Comparison of ENCODE assay signal across 9 cellular contexts in the genomic region with DNA sequence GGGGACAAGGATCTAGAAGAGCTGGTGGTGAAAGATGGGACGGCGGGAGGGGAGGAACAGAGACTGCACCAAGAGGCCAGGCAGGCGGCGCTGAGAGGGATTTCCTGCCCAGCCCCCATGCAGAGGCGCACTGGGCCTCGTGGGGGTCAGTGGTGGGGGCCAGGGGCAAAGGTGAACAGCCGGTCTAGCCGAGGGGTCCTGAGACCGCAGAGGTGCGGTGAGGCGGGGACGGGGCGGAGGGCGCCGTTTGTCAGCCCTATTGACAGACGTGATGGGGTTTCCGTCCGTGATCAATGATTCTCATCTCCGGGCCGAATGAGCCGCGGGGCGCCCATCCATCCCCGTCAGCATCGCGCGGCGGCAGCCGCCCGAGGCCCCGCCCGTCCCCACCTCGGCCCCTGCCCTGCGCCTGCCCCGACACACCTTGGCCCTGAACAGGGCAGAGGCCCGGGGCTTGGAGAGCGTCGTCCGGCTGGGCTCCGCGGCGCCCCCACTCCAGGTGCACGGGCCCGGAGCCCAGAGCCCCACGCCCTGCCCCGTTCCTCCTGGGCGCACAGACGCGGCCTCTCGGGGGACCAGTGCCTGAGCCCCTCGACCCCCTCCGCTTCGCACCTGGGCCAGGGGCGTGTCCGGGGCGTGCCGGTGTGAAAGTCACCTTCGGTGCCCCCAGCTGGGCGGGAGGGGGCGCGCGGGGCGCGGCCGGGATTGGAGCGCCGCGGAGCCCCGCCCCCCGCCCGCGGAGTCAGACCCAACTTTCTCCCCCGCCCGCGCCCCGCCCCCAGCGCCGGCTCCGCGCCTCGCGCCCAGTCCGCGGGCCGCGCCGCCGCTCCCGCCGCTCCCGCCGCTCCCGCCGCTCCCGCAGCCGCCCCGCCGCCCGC. TPM values are rescaled to one million over a fixed set of nuclear protein-coding genes. Genes with fewer than 3 reads are reported as not detected.
DNase-seq lines count a peak whose midpoint lies in the region; ATAC-seq and TF ChIP-seq lines count a peak whose summit lies in the region.
"Had no signal": no experiment of that assay in that cellular context is flagged by ENCODE, and none has a peak within 500 bp of the region (broad histone marks: within the 10 kb centered on the region; RNA-seq: fewer than 3 reads in every experiment).

A gene (plus strand): TSS at position 781 of the 878 bp plus-strand sequence. CDS start 176 bp downstream, outside the sequence.

- 0 to 3% methylated on average over 8 to 51 of the region's 99 CpGs for WGBS in thyroid gland, 2 donors

- H3K27me3 ChIP-seq in lower lobe of right lung (ENCODE audit: low read depth), result peaks cover 69% of the 10 kb centered on the region
- peaks cover 14% of the 10 kb centered on the region for H3K27me3 ChIP-seq in thyroid gland

- ATAC-seq in lower lobe of right lung (peak; percentile 5 to 6), GM21529 (IDR thresholded peaks at IDR 0.05; ENCODE audit: unreplicated experiment) (no peak)

- peak within 1 kb of the TSS; percentile 75 for H3K27ac ChIP-seq in C4-2B
- peak within 1 kb of the TSS; percentile 74; the same call in 1 of the 2 replicates for H3K27ac ChIP-seq in HEK293 (ENCODE audit: extremely low read depth, low read depth, low read length)
- no peak within 1 kb of the TSS for H3K27ac ChIP-seq in lower lobe of right lung
- no peak within 1 kb of the TSS for H3K27ac ChIP-seq in thyroid gland
- H3K27ac ChIP-seq: neutrophil had no signal

- H3K4me1 ChIP-seq in HEK293 (ENCODE audit: control insufficient read depth, insufficient read depth, low read length), result peaks cover 5% of the 10 kb centered on the region
- H3K4me1 ChIP-seq in lower lobe of right lung, result peaks cover 39% of the 10 kb centered on the region
- H3K4me1 ChIP-seq in thyroid gland, result peaks cover 8 to 30% of the 10 kb centered on the region in 2 donors

- H3K4me3 ChIP-seq in HEK293 (ENCODE audit: low read depth, low read length), result peak within 1 kb of the TSS; percentile 61
- peak within 1 kb of the TSS; percentile 52 for H3K4me3 ChIP-seq in lower lobe of right lung
- peak within 1 kb of the TSS in 1 of 3 donors; percentile 36 for H3K4me3 ChIP-seq in thyroid gland (replicated peaks in 1 of 3)

- CTCF ChIA-PET in HEK293 (lab: Yijun Ruan, JAX), result interaction anchor here (0.5 to 8.8 kb wide), 4 partner anchors 21 to 735 kb away, joined by 3 to 628 read pairs (median 39); a partner anchor contains a TSS

- TF ChIP-seq POLR2A in thyroid gland (IDR thresholded peaks at IDR 0.05), result no peak

- TF ChIP-seq CTCF in C4-2B (conservative IDR thresholded peaks at IDR 0.05) (no peak; the same call in 1 of the 2 replicates), HEK293 (tag by site-specific recombination; IDR thresholded peaks at IDR 0.05) (peak; percentile 48; the same call in 1 of the 2 replicates), lower lobe of right lung (IDR thresholded peaks at IDR 0.05) (no peak), thyroid gland (IDR thresholded peaks at IDR 0.05) (no peak)

- H3K36me3 ChIP-seq in HEK293 (ENCODE audit: control insufficient read depth in 2 of 2, insufficient read depth in 1 of 2, low read length in 2 of 2), result peaks cover 0 to 18% of the 10 kb centered on the region in 2 experiments; a peak in 1 of 3 replicates
- peaks cover 15% of the 10 kb centered on the region for H3K36me3 ChIP-seq in lower lobe of right lung
- no peaks in the 10 kb centered on the region for H3K36me3 ChIP-seq in thyroid gland
- H3K36me3 ChIP-seq: neutrophil had no signal

- in situ Hi-C loops in T47D (cut with HindIII; ENCODE audit: low pct_unique_long_range_greater_than_20kb, low sequenced_read_pairs), result no loop called here

- POLR2A ChIA-PET in HEK293 (lab: Yijun Ruan, JAX), result interaction anchor here (0.8 to 4.8 kb wide), 3 partner anchors 14 to 26 kb away, joined by 4 to 44 read pairs (median 14); a partner anchor contains a TSS

- no peaks in the 10 kb centered on the region for H3K9me3 ChIP-seq in HEK293 (ENCODE audit: control insufficient read depth, insufficient read depth, low read depth, low read length)
- H3K9me3 ChIP-seq in lower lobe of right lung, result no peaks in the 10 kb centered on the region
- H3K9me3 ChIP-seq in thyroid gland, result no peaks in the 10 kb centered on the region
- H3K9me3 ChIP-seq: neutrophil had no signal

- peak in 4 of 5 donors; percentile 34 to 65 (median 44) for DNase-seq in T-helper 1 cell
- peak; percentile 75 to 88 for DNase-seq in T47D (ENCODE audit: low read depth in 1 of 2, low spot score in 1 of 2)
- no peak for DNase-seq in lower lobe of right lung
- DNase-seq in thyroid gland, result peak; percentile 18 to 39
- DNase-seq in MV-4-11 (lab: John Stamatoyannopoulos, UW), result no peak

- intact Hi-C loops in lower lobe of right lung (cut with DNase I), result no loop called here
- intact Hi-C loops in thyroid gland (cut with DNase I), result no loop called here

TF ChIP-seq in HEK293, 187 proteins besides CTCF, POLR2A, EP300 and RAD21 (continues in another document):
- TF ChIP-seq ZNF561 (tag by site-specific recombination; IDR thresholded peaks at IDR 0.05; ENCODE audit: borderline replicate concordance) (peak; percentile 44; the same call in 1 of the 2 replicates), ZNF341 (tag by site-specific recombination; IDR thresholded peaks at IDR 0.05; ENCODE audit: low read depth) (peak; percentile 73; the same call in 1 of the 2 replicates), ZNF473 (tag by site-specific recombination; IDR thresholded peaks at IDR 0.05) (no peak), GLIS1 (tag by site-specific recombination; IDR thresholded peaks at IDR 0.05) (peak; percentile 94), KLF7 (tag by site-specific recombination; IDR thresholded peaks at IDR 0.05; ENCODE audit: borderline replicate concordance) (peak; percentile 39; the same call in 1 of the 2 replicates), IKZF3 (tag by site-specific recombination; IDR thresholded peaks at IDR 0.05) (0 out of 2 replicates have a peak, but pooled peaks have one; percentile 10), ZBTB1 (tag by site-specific recombination; IDR thresholded peaks at IDR 0.05) (no peak), PRDM1 (tag by site-specific recombination; IDR thresholded peaks at IDR 0.05) (0 out of 2 replicates have a peak, but pooled peaks have one; percentile 42), KLF8 (tag by site-specific recombination; IDR thresholded peaks at IDR 0.05) (peak; percentile 62; the same call in 1 of the 2 replicates), SCRT1 (tag by site-specific recombination; IDR thresholded peaks at IDR 0.05; ENCODE audit: borderline replicate concordance) (no peak), ZBTB20 (tag by site-specific recombination; IDR thresholded peaks at IDR 0.05) (peak; percentile 41; the same call in 1 of the 2 replicates), ZNF366 (tag by site-specific recombination; conservative IDR thresholded peaks at IDR 0.05) (peak; percentile 38; the same call in 1 of the 2 replicates), BCL11A (tag by site-specific recombination; IDR thresholded peaks at IDR 0.05; ENCODE audit: low read depth) (peak; percentile 78), GFI1B (tag by site-specific recombination; IDR thresholded peaks at IDR 0.05) (0 out of 2 replicates have a peak, but pooled peaks have one; percentile 33), ZBTB17 (tag by site-specific recombination; IDR thresholded peaks at IDR 0.05) (peak; percentile 77), ZNF76 (tag by site-specific recombination; IDR thresholded peaks at IDR 0.05; ENCODE audit: borderline replicate concordance, low read depth) (0 out of 2 replicates have a peak, but pooled peaks have one; percentile 18)
- TF ChIP-seq, protein P1, sequence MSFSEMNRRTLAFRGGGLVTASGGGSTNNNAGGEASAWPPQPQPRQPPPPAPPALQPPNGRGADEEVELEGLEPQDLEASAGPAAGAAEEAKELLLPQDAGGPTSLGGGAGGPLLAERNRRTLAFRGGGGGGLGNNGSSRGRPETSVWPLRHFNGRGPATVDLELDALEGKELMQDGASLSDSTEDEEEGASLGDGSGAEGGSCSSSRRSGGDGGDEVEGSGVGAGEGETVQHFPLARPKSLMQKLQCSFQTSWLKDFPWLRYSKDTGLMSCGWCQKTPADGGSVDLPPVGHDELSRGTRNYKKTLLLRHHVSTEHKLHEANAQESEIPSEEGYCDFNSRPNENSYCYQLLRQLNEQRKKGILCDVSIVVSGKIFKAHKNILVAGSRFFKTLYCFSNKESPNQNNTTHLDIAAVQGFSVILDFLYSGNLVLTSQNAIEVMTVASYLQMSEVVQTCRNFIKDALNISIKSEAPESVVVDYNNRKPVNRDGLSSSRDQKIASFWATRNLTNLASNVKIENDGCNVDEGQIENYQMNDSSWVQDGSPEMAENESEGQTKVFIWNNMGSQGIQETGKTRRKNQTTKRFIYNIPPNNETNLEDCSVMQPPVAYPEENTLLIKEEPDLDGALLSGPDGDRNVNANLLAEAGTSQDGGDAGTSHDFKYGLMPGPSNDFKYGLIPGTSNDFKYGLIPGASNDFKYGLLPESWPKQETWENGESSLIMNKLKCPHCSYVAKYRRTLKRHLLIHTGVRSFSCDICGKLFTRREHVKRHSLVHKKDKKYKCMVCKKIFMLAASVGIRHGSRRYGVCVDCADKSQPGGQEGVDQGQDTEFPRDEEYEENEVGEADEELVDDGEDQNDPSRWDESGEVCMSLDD (tag by site-specific recombination; IDR thresholded peaks at IDR 0.05), result peak; percentile 52
- TF ChIP-seq, protein P2, sequence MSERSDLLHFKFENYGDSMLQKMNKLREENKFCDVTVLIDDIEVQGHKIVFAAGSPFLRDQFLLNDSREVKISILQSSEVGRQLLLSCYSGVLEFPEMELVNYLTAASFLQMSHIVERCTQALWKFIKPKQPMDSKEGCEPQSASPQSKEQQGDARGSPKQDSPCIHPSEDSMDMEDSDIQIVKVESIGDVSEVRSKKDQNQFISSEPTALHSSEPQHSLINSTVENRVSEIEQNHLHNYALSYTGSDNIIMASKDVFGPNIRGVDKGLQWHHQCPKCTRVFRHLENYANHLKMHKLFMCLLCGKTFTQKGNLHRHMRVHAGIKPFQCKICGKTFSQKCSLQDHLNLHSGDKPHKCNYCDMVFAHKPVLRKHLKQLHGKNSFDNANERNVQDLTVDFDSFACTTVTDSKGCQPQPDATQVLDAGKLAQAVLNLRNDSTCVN (tag by site-specific recombination; optimal IDR thresholded peaks at IDR 0.05), result peak; percentile 59

RNA-seq across cellular contexts. Expression of the gene that starts here (rescaled TPM):
- not detected for total RNA-seq in lower lobe of right lung
- under 1 TPM in 1 of 4 donors, not detected in 3; 0.27 TPM for total RNA-seq in thyroid gland

Comparison
In these comparisons a context has a peak if more than half of its experiments do, and no peak if none do; other contexts are left out.
1. Peak in ATAC-seq and H3K4me3 ChIP-seq in lower lobe of right lung; RNA of the gene not detected or under 1 TPM.
2. Peak in DNase-seq in thyroid gland; RNA of the gene not detected or under 1 TPM.
3. H3K27ac ChIP-seq: peak in C4-2B (single experiment) and HEK293 (single experiment); none in lower lobe of right lung (single experiment) and thyroid gland (0 of 3).
4. DNase-seq: peak in T-helper 1 cell (4 of 5) and T47D (2 of 2); none in lower lobe of right lung (single experiment) and MV-4-11 (single experiment).